Comparison of ENCODE assay signal across 14 cellular contexts in the genomic region with DNA sequence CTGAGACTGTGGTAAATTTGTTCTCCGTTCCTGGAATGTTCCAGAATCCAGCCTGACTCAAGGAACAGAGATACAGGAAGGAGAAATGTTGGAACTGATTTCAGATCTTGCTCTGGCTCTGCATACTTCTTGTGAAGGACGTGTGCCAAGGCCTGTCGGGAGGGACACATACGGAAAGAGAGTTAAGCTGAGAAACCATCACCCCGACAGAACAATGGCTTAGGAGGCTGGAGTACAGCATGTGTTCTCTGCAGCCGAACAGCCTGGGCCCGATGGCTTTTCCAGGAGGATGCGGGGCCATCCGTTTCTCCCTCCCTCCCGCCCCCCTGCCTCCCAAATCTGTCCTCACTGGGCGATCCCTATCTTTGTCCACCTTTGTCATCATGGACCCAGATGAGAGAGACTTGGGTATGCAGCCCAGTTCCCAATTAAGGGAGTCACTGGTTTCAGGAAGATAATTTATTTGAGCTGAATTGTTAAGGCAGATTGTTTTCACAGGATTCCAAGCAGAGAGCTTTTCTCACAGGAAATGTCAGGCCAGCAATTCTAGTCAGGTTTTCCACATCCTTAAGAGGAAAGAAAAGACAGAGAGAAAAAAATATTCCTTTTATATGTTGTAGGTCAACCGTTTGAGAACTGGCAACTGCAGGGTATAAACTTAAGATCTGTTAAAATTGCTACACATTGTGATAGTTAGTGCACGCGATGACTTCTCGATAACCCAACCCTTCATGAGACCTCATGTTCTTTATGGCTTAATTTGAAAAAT. TPM values are rescaled to one million over a fixed set of nuclear protein-coding genes. Genes with fewer than 3 reads are reported as not detected.
DNase-seq lines count a peak whose midpoint lies in the region; ATAC-seq and TF ChIP-seq lines count a peak whose summit lies in the region.
"Had no signal": no experiment of that assay in that cellular context is flagged by ENCODE, and none has a peak within 500 bp of the region (broad histone marks: within the 10 kb centered on the region; RNA-seq: fewer than 3 reads in every experiment).

No MANE protein-coding gene starts in this region.

- WGBS in stomach, 5 donors, result 66 to 87% (median 81%) methylated on average over 14 to 15 of the region's 15 CpGs

- TF ChIP-seq CTCF in left lung (IDR thresholded peaks at IDR 0.05), result no peak
- no peak for TF ChIP-seq CTCF in stomach (IDR thresholded peaks at IDR 0.05)
- no peak for TF ChIP-seq CTCF in WERI-Rb-1 (IDR thresholded peaks at IDR 0.05; ENCODE audit: low read depth, low read length)

- intact Hi-C loops in left lung (cut with DNase I) (loop anchor here in 1 of 2 donors (10.0 kb wide), 1 partner anchor 68 kb away; no protein-coding TSS in a partner anchor), stomach (cut with DNase I; ENCODE audit: low total_unique reads) (no loop called here)

- H3K4me3 ChIP-seq in left lung, result no peak overlapping the region
- no peak overlapping the region for H3K4me3 ChIP-seq in stomach
- no peak overlapping the region for H3K4me3 ChIP-seq in WERI-Rb-1 (ENCODE audit: low read depth, low read length)
- H3K4me3 ChIP-seq: HAP-1 had no signal

- H3K9me3 ChIP-seq in left lung (no peaks in the 10 kb centered on the region), stomach (no peaks in the 10 kb centered on the region), WERI-Rb-1 (ENCODE audit: severe bottlenecking) (no peaks in the 10 kb centered on the region)
- H3K9me3 ChIP-seq: HAP-1 had no signal

- DNase-seq in D341Med (ENCODE audit: low spot score) (peak; percentile 8), dermis blood vessel endothelial cell (peak; percentile 49), left lung (no peak), stomach (no peak), WERI-Rb-1 (no peak)
- no peak for DNase-seq in stimulated activated CD4-positive, alpha-beta T cell treated with anti-CD3 and anti-CD28 coated beads, Interleukin-12 subunit alpha, Interleukin-12 subunit beta, amount 100 ng/mL, for 4 hours
- no peak for DNase-seq in effector CD4-positive, alpha-beta T cell
- DNase-seq: activated CD8-positive, alpha-beta memory T cell treated with anti-CD3 and anti-CD28 coated beads for 24 hours; activated naive CD4-positive, alpha-beta T cell treated with anti-CD3 and anti-CD28 coated beads for 36 hours; Karpas-422; NCI-H1436 treated with DMSO at 0.1 percent for 48 hours; NCI-H446 treated with DMSO at 0.1 percent for 48 hours had no signal

- H3K36me3 ChIP-seq in left lung (no peaks in the 10 kb centered on the region), stomach (no peaks in the 10 kb centered on the region), WERI-Rb-1 (no peaks in the 10 kb centered on the region)
- H3K36me3 ChIP-seq: HAP-1 had no signal

- no peak for TF ChIP-seq POLR2A in stomach (IDR thresholded peaks at IDR 0.05)

- peaks cover 15 to 20% of the 10 kb centered on the region in 2 donors for H3K4me1 ChIP-seq in left lung
- H3K4me1 ChIP-seq in stomach, result peaks cover 0 to 45% (median 12%) of the 10 kb centered on the region in 4 donors
- H3K4me1 ChIP-seq: HAP-1 had no signal

- ATAC-seq in left lung (no peak), GM18517 (IDR thresholded peaks at IDR 0.05; ENCODE audit: unreplicated experiment) (no peak)

- H3K27ac ChIP-seq in left lung (peak overlapping the region; percentile 66 to 73), stomach (peak overlapping the region in 4 of 5 donors; percentile 67 to 87 (median 72)), WERI-Rb-1 (no peak overlapping the region)

- TF ChIP-seq EP300 in stomach (IDR thresholded peaks at IDR 0.05), result no peak

- H3K27me3 ChIP-seq in left lung, result no peaks in the 10 kb centered on the region
- no peaks in the 10 kb centered on the region for H3K27me3 ChIP-seq in stomach
- H3K27me3 ChIP-seq in WERI-Rb-1 (ENCODE audit: insufficient read depth, low read depth, severe bottlenecking), result no peaks in the 10 kb centered on the region

RNA-seq across cellular contexts. Expression of a gene that starts 45.3 kb away (rescaled TPM):
- 2.7 and 6.1 TPM in 2 replicates for total RNA-seq in dermis blood vessel endothelial cell
- total RNA-seq in left lung, result 1 to 10 TPM; 8.0 to 9.4 TPM
- total RNA-seq in stomach, result 10 to 100 TPM in 2 of 5 donors, 1 to 10 TPM in 2, not detected in 1; 6.4 to 22.8 (median 9.2) TPM
- 1 to 10 TPM; 1.6 to 2.2 (median 1.7) TPM for polyA plus RNA-seq in stomach

Comparison
In these comparisons a context has a peak if more than half of its experiments do, and no peak if none do; other contexts are left out.
1. DNase-seq: peak in D341Med (single experiment) and dermis blood vessel endothelial cell (single experiment); none in left lung (0 of 2), stomach (single experiment), stimulated activated CD4-positive, alpha-beta T cell treated with anti-CD3 and anti-CD28 coated beads, Interleukin-12 subunit alpha, Interleukin-12 subunit beta, amount 100 ng/mL, for 4 hours (single experiment), effector CD4-positive, alpha-beta T cell (single experiment) and WERI-Rb-1 (single experiment).